Comparison of ENCODE assay signal across 1 cellular context in genomic region chr6:13575377-13575775, GRCh38.
TF ChIP-seq lines count a peak whose summit lies in the region.

No MANE protein-coding gene starts in this region.

TF ChIP-seq in H1, 55 proteins besides CTCF, POLR2A, EP300 and RAD21:
- TF ChIP-seq CHD1 (IDR thresholded peaks at IDR 0.05; ENCODE audit: low read depth, low read length) (no peak), TBP (IDR thresholded peaks at IDR 0.05; ENCODE audit: low read depth, low read length) (no peak), EGR1 (IDR thresholded peaks at IDR 0.05; ENCODE audit: borderline replicate concordance, low read depth, low read length) (no peak), SP4 (IDR thresholded peaks at IDR 0.05; ENCODE audit: low read length) (no peak), TAF7 (optimal IDR thresholded peaks at IDR 0.05; ENCODE audit: borderline replicate concordance, low read depth, low read length) (no peak), RFX5 (IDR thresholded peaks at IDR 0.05; ENCODE audit: borderline replicate concordance, low read depth, low read length) (no peak), ATF2 (IDR thresholded peaks at IDR 0.05; ENCODE audit: low read length) (no peak), SP1 (IDR thresholded peaks at IDR 0.05; ENCODE audit: low read depth, low read length) (0 out of 2 replicates have a peak, but pooled peaks have one; percentile 28), CREB1 (IDR thresholded peaks at IDR 0.05) (no peak)
